ENCODE assay signal across 8 cellular contexts in genomic region chr6:38570750-38571149, GRCh38.
DNase-seq lines count a peak whose midpoint lies in the region; ATAC-seq and TF ChIP-seq lines count a peak whose summit lies in the region.

No MANE protein-coding gene starts in this region.

- no peaks in the 10 kb centered on the region for H3K27me3 ChIP-seq in sigmoid colon

- intact Hi-C loops in sigmoid colon (cut with DNase I): no loop called here

- no peaks in the 10 kb centered on the region for H3K36me3 ChIP-seq in sigmoid colon

- TF ChIP-seq CTCF in sigmoid colon (IDR thresholded peaks at IDR 0.05): peak in 1 of 4 experiments; percentile 21

- H3K4me1 ChIP-seq in sigmoid colon: peaks cover 0 to 12% (median 5%) of the 10 kb centered on the region in 4 donors

- TF ChIP-seq POLR2A in sigmoid colon (IDR thresholded peaks at IDR 0.05): no peak

- 50 to 63% methylated on average over 2 of the region's 2 CpGs for WGBS in sigmoid colon, 2 donors

- TF ChIP-seq EP300 in sigmoid colon (IDR thresholded peaks at IDR 0.05): no peak

- no peak overlapping the region for H3K27ac ChIP-seq in sigmoid colon

- DNase-seq in NCI-H2107 treated with DMSO at 0.1 percent for 48 hours (lab: John Stamatoyannopoulos, UW; ENCODE audit: unreplicated experiment) (peak; percentile 12), NCI-H2107 (lab: John Stamatoyannopoulos, UW) (no peak), NCI-H1694 treated with DMSO at 0.1 percent for 48 hours (lab: John Stamatoyannopoulos, UW) (peak; percentile 48), dermis microvascular lymphatic vessel endothelial cell (ENCODE audit: low read depth in 2 of 2) (peak; percentile 14 to 39), pons (ENCODE audit: low spot score) (peak; percentile 68), sigmoid colon (no peak)

- ATAC-seq in HG03280 (IDR thresholded peaks at IDR 0.05; ENCODE audit: unreplicated experiment) (no peak), HG03175 (IDR thresholded peaks at IDR 0.05; ENCODE audit: unreplicated experiment) (no peak)

- no peaks in the 10 kb centered on the region for H3K9me3 ChIP-seq in sigmoid colon

- no peak overlapping the region for H3K4me3 ChIP-seq in sigmoid colon

Comparison
In these comparisons a context has a peak if more than half of its experiments do, and no peak if none do; other contexts are left out.
1. DNase-seq: peak in NCI-H2107 treated with DMSO at 0.1 percent for 48 hours (single experiment), NCI-H1694 treated with DMSO at 0.1 percent for 48 hours (single experiment), dermis microvascular lymphatic vessel endothelial cell (2 of 2) and pons (single experiment); none in NCI-H2107 (single experiment) and sigmoid colon (single experiment).